In genomic region chr21:27233514-27233913, GRCh38 we compare ENCODE assay signal across 24 cellular contexts.
"Had no signal": no experiment of that assay in that cellular context is flagged by ENCODE, and none has a peak within 500 bp of the region (broad histone marks: within the 10 kb centered on the region; RNA-seq: fewer than 3 reads in every experiment).

No MANE protein-coding gene starts in this region.

- H3K27me3 ChIP-seq: colonic mucosa, esophagus squamous epithelium, foreskin keratinocyte, gastroesophageal sphincter, heart left ventricle, left lung had no signal

- FAIRE-seq: endometrium, frontal cortex, islet of Langerhans, keratinocyte had no signal

- H3K36me3 ChIP-seq: colonic mucosa, esophagus squamous epithelium, gastroesophageal sphincter, heart left ventricle, left lung, lower lobe of right lung had no signal

- H3K4me1 ChIP-seq: colonic mucosa, esophagus squamous epithelium, foreskin keratinocyte, gastroesophageal sphincter, heart left ventricle, left lung, lower lobe of right lung had no signal

- H3K27ac ChIP-seq: colonic mucosa, epithelial cell of prostate, esophagus squamous epithelium, foreskin keratinocyte, gastroesophageal sphincter, heart left ventricle, left lung, lower lobe of right lung had no signal

- H3K4me3 ChIP-seq: colonic mucosa, esophagus squamous epithelium, gastroesophageal sphincter, heart left ventricle, left lung, lower lobe of right lung, mucosa of descending colon had no signal

- ATAC-seq: effector memory CD8-positive, alpha-beta T cell; esophagus mucosa; foreskin keratinocyte; gastroesophageal sphincter; heart left ventricle; left cardiac atrium; left lung; left ventricle myocardium superior; lower lobe of right lung; mucosa of descending colon had no signal

- DNase-seq: colonic mucosa; cortex of kidney; effector CD8-positive, alpha-beta T cell; effector memory CD8-positive, alpha-beta T cell; endodermal cell; erythroblast; esophagus squamous epithelium; foreskin keratinocyte; heart left ventricle; hippocampal formation; left cardiac atrium; left lung; left ventricle myocardium superior; lower lobe of right lung; mesenchymal stem cell; mucosa of descending colon; naive B cell had no signal

- H3K9me3 ChIP-seq: colonic mucosa, esophagus squamous epithelium, gastroesophageal sphincter, heart left ventricle, left lung, lower lobe of right lung, mucosa of descending colon had no signal
